ENCODE assay signal across 8 cellular contexts in the genomic region with DNA sequence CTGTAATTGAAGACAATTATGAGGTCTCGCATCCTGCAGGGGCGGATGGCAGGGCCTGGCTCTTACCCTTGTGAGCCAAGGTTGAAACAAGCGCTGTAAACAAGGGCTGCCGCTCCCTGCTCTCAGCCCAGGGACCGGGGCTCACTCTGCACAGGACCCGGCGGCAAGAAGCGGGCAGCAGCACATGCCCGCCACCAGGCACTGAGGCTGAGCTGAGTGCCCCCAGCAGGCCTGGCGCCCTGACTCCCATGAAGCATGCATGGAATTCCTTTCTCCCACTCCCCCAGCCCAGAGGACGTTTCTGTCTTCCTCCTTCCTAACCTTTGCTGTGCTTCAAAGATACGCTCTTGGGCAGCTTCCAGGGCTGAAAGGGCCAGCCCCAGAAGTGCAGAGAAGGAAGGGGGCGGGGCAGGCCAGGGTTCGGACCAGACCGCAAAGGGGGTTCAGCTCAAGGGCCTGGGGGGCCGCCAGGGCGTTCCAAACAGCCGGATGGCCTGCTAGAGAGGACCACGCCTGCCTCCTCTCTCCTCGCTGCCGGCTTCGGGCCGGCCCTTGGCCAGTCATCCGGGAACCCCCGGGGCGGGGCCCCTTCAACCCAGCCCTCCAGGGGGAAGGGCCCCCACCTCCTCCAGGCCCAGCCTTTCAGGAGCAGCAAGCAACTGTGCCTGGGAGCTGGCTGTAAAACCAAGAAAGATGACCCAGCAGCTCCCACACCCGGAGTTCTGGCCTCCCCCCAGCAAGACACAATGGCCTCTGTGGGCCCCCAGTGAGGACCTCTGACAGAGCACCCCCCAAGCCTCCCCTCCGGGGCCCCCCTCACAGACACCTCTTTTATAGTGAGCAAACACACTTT.
DNase-seq lines count a peak whose midpoint lies in the region; ATAC-seq and TF ChIP-seq lines count a peak whose summit lies in the region.

No MANE protein-coding gene starts in this region.

- H3K27ac ChIP-seq in RWPE2 (ENCODE audit: poor library complexity, severe bottlenecking) (peak overlapping the region; percentile 48), suprapubic skin (peak overlapping the region; percentile 85)

- H3K36me3 ChIP-seq in RWPE2 (ENCODE audit: low read depth), result no peaks in the 10 kb centered on the region
- no peaks in the 10 kb centered on the region for H3K36me3 ChIP-seq in suprapubic skin

- H3K9me3 ChIP-seq in RWPE2 (ENCODE audit: severe bottlenecking), result no peaks in the 10 kb centered on the region
- H3K9me3 ChIP-seq in suprapubic skin, result no peaks in the 10 kb centered on the region

- H3K27me3 Mint-ChIP-seq in endothelial cell (ENCODE audit: unreplicated experiment) (peaks cover 16% of the 10 kb centered on the region), memory B cell (peaks cover 2% of the 10 kb centered on the region)

- TF ChIP-seq EP300 in suprapubic skin (IDR thresholded peaks at IDR 0.05), result no peak

- TF ChIP-seq CTCF in RWPE2 (IDR thresholded peaks at IDR 0.05; ENCODE audit: poor library complexity, severe bottlenecking), result peak; percentile 12
- TF ChIP-seq CTCF in endothelial cell (IDR thresholded peaks at IDR 0.05; ENCODE audit: unreplicated experiment), result no peak
- no peak for TF ChIP-seq CTCF in suprapubic skin (IDR thresholded peaks at IDR 0.05)

- no peak for TF ChIP-seq POLR2A in suprapubic skin (IDR thresholded peaks at IDR 0.05)

- ATAC-seq in RWPE2 (ENCODE audit: low read depth) (peak; percentile 96), memory B cell (ENCODE audit: low read depth) (peak; percentile 63), HG03139 (IDR thresholded peaks at IDR 0.05; ENCODE audit: unreplicated experiment) (no peak)

- peak overlapping the region; percentile 74 for H3K27ac Mint-ChIP-seq in endothelial cell (ENCODE audit: unreplicated experiment)
- peak overlapping the region; percentile 65 for H3K27ac Mint-ChIP-seq in memory B cell

- no peaks in the 10 kb centered on the region for H3K9me3 Mint-ChIP-seq in endothelial cell (ENCODE audit: unreplicated experiment)
- no peaks in the 10 kb centered on the region for H3K9me3 Mint-ChIP-seq in memory B cell

- H3K4me3 Mint-ChIP-seq in endothelial cell (ENCODE audit: unreplicated experiment) (peak overlapping the region; percentile 89), memory B cell (peak overlapping the region; percentile 44)

- H3K4me1 Mint-ChIP-seq in endothelial cell (ENCODE audit: unreplicated experiment), result peaks cover 79% of the 10 kb centered on the region
- H3K4me1 Mint-ChIP-seq in memory B cell, result peaks cover 25% of the 10 kb centered on the region

- DNase-seq in GM19238 (ENCODE audit: insufficient read length, low spot score) (peak; percentile 75), RWPE2 (ENCODE audit: low spot score) (peak; percentile 99), endothelial cell (ENCODE audit: low spot score) (peak; percentile 55), memory B cell (ENCODE audit: low spot score in 2 of 2) (no peak), suprapubic skin (ENCODE audit: low spot score in 2 of 2) (peak; percentile 89 to 92), NCI-H82 treated with DMSO at 0.1 percent for 48 hours (lab: John Stamatoyannopoulos, UW; ENCODE audit: unreplicated experiment) (no peak)
- DNase-seq in stimulated activated CD4-positive, alpha-beta T cell treated with anti-CD3 and anti-CD28 coated beads, Interleukin-4, amount 100 ng/mL, for 4 hours, result no peak

- H3K4me1 ChIP-seq in RWPE2 (ENCODE audit: insufficient read depth, poor library complexity, severe bottlenecking) (peaks cover 23% of the 10 kb centered on the region), suprapubic skin (peaks cover 54% of the 10 kb centered on the region)

- H3K27me3 ChIP-seq in RWPE2 (ENCODE audit: insufficient read depth, poor library complexity, severe bottlenecking) (no peaks in the 10 kb centered on the region), suprapubic skin (no peaks in the 10 kb centered on the region)

- H3K4me3 ChIP-seq in RWPE2 (ENCODE audit: severe bottlenecking), result peak overlapping the region; percentile 1
- peak overlapping the region; percentile 33 for H3K4me3 ChIP-seq in suprapubic skin

- H3K36me3 Mint-ChIP-seq in endothelial cell (ENCODE audit: low read depth, unreplicated experiment), result peaks cover 31% of the 10 kb centered on the region
- H3K36me3 Mint-ChIP-seq in memory B cell, result peaks cover 6% of the 10 kb centered on the region

- 6% methylated on average over 6 of the region's 28 CpGs for WGBS in suprapubic skin

Comparison
In these comparisons a context has a peak if more than half of its experiments do, and no peak if none do; other contexts are left out.
1. DNase-seq: peak in GM19238 (single experiment), RWPE2 (single experiment), endothelial cell (single experiment) and suprapubic skin (2 of 2); none in memory B cell (0 of 2), stimulated activated CD4-positive, alpha-beta T cell treated with anti-CD3 and anti-CD28 coated beads, Interleukin-4, amount 100 ng/mL, for 4 hours (0 of 2) and NCI-H82 treated with DMSO at 0.1 percent for 48 hours (single experiment).